ENCODE assay signal across 8 cellular contexts in genomic region chr9:111631071-111631971, GRCh38. TPM values are rescaled to one million over a fixed set of nuclear protein-coding genes. Genes with fewer than 3 reads are reported as not detected.
DNase-seq lines count a peak whose midpoint lies in the region; TF ChIP-seq lines count a peak whose summit lies in the region.

Gene DNAJC25 (plus strand): TSS chr9:111631334. CDS start chr9:111631408, 74 bp downstream.

- no peak within 1 kb of the TSS for H4K91ac ChIP-seq in H9 (ENCODE audit: insufficient read length, low read depth, low read length)

- H3K9me3 Mint-ChIP-seq in H9 (no peaks in the 10 kb centered on the region; a peak in 1 of 5 replicates), nephron progenitor cell (no peaks in the 10 kb centered on the region)
- no peaks in the 10 kb centered on the region for H3K9me3 Mint-ChIP-seq in stimulated activated naive CD8-positive, alpha-beta T cell treated with anti-CD3 and anti-CD28 coated beads, Interleukin-15, Interleukin-2, amounts not matched to agents 100 ng/mL and 50 ng/mL, for 24 hours

- peak within 1 kb of the TSS; percentile 87 for H3K14ac ChIP-seq in H9 (ENCODE audit: insufficient read depth, low read length)

- peaks cover 14% of the 10 kb centered on the region for H3K4me1 ChIP-seq in ES-I3 (ENCODE audit: insufficient read depth, low read length)
- no peaks in the 10 kb centered on the region; the same call in 1 of the 2 replicates for H3K4me1 ChIP-seq in H9 (ENCODE audit: insufficient read depth, low read length)

- H3K79me1 ChIP-seq in H9 (ENCODE audit: insufficient read depth, low read depth, low read length, poor library complexity, severe bottlenecking): no peaks in the 10 kb centered on the region

- no peak within 1 kb of the TSS for H3K23ac ChIP-seq in H9 (ENCODE audit: insufficient read length, low read depth, low read length)

- H3K27me3 Mint-ChIP-seq in H9 (ENCODE audit: low read depth) (no peaks in the 10 kb centered on the region), nephron progenitor cell (ENCODE audit: low read depth, poor library complexity) (no peaks in the 10 kb centered on the region)
- H3K27me3 Mint-ChIP-seq in stimulated activated naive CD8-positive, alpha-beta T cell treated with anti-CD3 and anti-CD28 coated beads, Interleukin-15, Interleukin-2, amounts not matched to agents 100 ng/mL and 50 ng/mL, for 24 hours: no peaks in the 10 kb centered on the region

- peaks cover 5% of the 10 kb centered on the region for H3K23me2 ChIP-seq in H9 (ENCODE audit: insufficient read length, low read depth, low read length, poor library complexity, severe bottlenecking)

- no peak within 1 kb of the TSS for H4K5ac ChIP-seq in H9 (ENCODE audit: insufficient read length, low read depth, low read length)

- TF ChIP-seq CTCF in H9 (conservative IDR thresholded peaks at IDR 0.05): 0 out of 3 replicates have a peak, but pooled peaks have one; percentile 10
- no peak for TF ChIP-seq CTCF in nephron progenitor cell (IDR thresholded peaks at IDR 0.05)

- DNase-seq in H9 (peak; percentile 99), M059J (ENCODE audit: low read depth) (peak; percentile 99), fibroblast of the conjunctiva (ENCODE audit: low read depth) (peak; percentile 98), nephron progenitor cell (peak; percentile 95)
- peak; percentile 99 for DNase-seq in activated effector memory CD4-positive, alpha-beta T cell treated with anti-CD3 and anti-CD28 coated beads, Interleukin-2, amount 50 U/mL, for 16 hours

- peak; percentile 99 for TF ChIP-seq POLR2A in Raji (IDR thresholded peaks at IDR 0.05; ENCODE audit: insufficient read depth, low read depth, low read length)

- H3K4me1 Mint-ChIP-seq in H9 (peaks cover 27 to 29% of the 10 kb centered on the region in 2 experiments), nephron progenitor cell (peaks cover 29% of the 10 kb centered on the region)
- peaks cover 54% of the 10 kb centered on the region for H3K4me1 Mint-ChIP-seq in stimulated activated naive CD8-positive, alpha-beta T cell treated with anti-CD3 and anti-CD28 coated beads, Interleukin-15, Interleukin-2, amounts not matched to agents 100 ng/mL and 50 ng/mL, for 24 hours (ENCODE audit: low read depth)

- H2BK15ac ChIP-seq in H9 (ENCODE audit: low read depth, low read length): no peak within 1 kb of the TSS

- H3K27ac Mint-ChIP-seq in H9 (peak within 1 kb of the TSS; percentile 93 to 97 (median 97)), nephron progenitor cell (peak within 1 kb of the TSS; percentile 90)
- H3K27ac Mint-ChIP-seq in stimulated activated naive CD8-positive, alpha-beta T cell treated with anti-CD3 and anti-CD28 coated beads, Interleukin-15, Interleukin-2, amounts not matched to agents 100 ng/mL and 50 ng/mL, for 24 hours: peak within 1 kb of the TSS; percentile 95

- no peaks in the 10 kb centered on the region for H3K36me3 ChIP-seq in ES-I3 (ENCODE audit: insufficient read depth, low read length)

- H3K9me3 ChIP-seq in ES-I3 (ENCODE audit: control insufficient read depth, insufficient read depth, low read length) (no peaks in the 10 kb centered on the region), H9 (ENCODE audit: control insufficient read depth, low read depth, low read length) (no peaks in the 10 kb centered on the region)

- H3K18ac ChIP-seq in H9 (ENCODE audit: insufficient read length, low read depth, low read length): peak within 1 kb of the TSS; percentile 1

- WGBS in H9 (ENCODE audit: extremely low coverage, insufficient read length, low lambda C conversion rate): no CpG with 5 or more reads among the region's 88 CpGs

- H3K56ac ChIP-seq in H9 (ENCODE audit: insufficient read length, low read depth, low read length): no peak within 1 kb of the TSS

- no peaks in the 10 kb centered on the region for H4K20me1 ChIP-seq in H9 (ENCODE audit: control insufficient read depth, insufficient read depth, insufficient read length)

- H3K4me3 Mint-ChIP-seq in H9: peak within 1 kb of the TSS; percentile 95 to 99
- H3K4me3 Mint-ChIP-seq in nephron progenitor cell: peak within 1 kb of the TSS; percentile 94
- peak within 1 kb of the TSS; percentile 99 for H3K4me3 Mint-ChIP-seq in stimulated activated naive CD8-positive, alpha-beta T cell treated with anti-CD3 and anti-CD28 coated beads, Interleukin-15, Interleukin-2, amounts not matched to agents 100 ng/mL and 50 ng/mL, for 24 hours

- H3K4me2 ChIP-seq in H9 (ENCODE audit: insufficient read depth, insufficient read length, low read length): peak within 1 kb of the TSS; percentile 94

- H2BK120ac ChIP-seq in H9 (ENCODE audit: low read depth, low read length, poor library complexity, severe bottlenecking): no peak within 1 kb of the TSS

- H2AFZ ChIP-seq in H9 (ENCODE audit: low read length): peak within 1 kb of the TSS; percentile 72

- H2BK12ac ChIP-seq in H9 (ENCODE audit: insufficient read length, low read depth, low read length): no peak within 1 kb of the TSS

- no peak within 1 kb of the TSS for H2AK5ac ChIP-seq in H9 (ENCODE audit: insufficient read length, low read length)

- peak within 1 kb of the TSS; percentile 83 for H3K9ac ChIP-seq in ES-I3 (ENCODE audit: low read depth, low read length)
- peak within 1 kb of the TSS; percentile 76 for H3K9ac ChIP-seq in H9 (ENCODE audit: extremely low read depth, insufficient read length, low read length)

- H3K36me3 Mint-ChIP-seq in H9 (ENCODE audit: insufficient read depth in 1 of 3, low read depth in 3 of 3) (peaks cover 0 to 6% (median 4%) of the 10 kb centered on the region in 3 experiments; a peak in 4 of 7 replicates), nephron progenitor cell (ENCODE audit: low read depth) (peaks cover 21% of the 10 kb centered on the region)
- peaks cover 36% of the 10 kb centered on the region for H3K36me3 Mint-ChIP-seq in stimulated activated naive CD8-positive, alpha-beta T cell treated with anti-CD3 and anti-CD28 coated beads, Interleukin-15, Interleukin-2, amounts not matched to agents 100 ng/mL and 50 ng/mL, for 24 hours (ENCODE audit: low read depth)

- H3K79me2 ChIP-seq in H9 (ENCODE audit: insufficient read depth, low read length): peaks cover 32% of the 10 kb centered on the region

- no peak within 1 kb of the TSS for H4K8ac ChIP-seq in H9 (replicated peaks; ENCODE audit: insufficient read length, low read depth, low read length)

- no peak within 1 kb of the TSS for H2BK5ac ChIP-seq in H9 (ENCODE audit: insufficient read length, low read length)

- no peak within 1 kb of the TSS for H3K27ac ChIP-seq in H9 (ENCODE audit: insufficient read length, low read depth, low read length)

- no peak within 1 kb of the TSS for H2BK20ac ChIP-seq in H9 (ENCODE audit: low read depth, low read length, poor library complexity, severe bottlenecking)

- peaks cover 3% of the 10 kb centered on the region; the same call in 1 of the 2 replicates for H3K27me3 ChIP-seq in H9 (ENCODE audit: insufficient read depth, low read length)

- no peak within 1 kb of the TSS for H3T11ph ChIP-seq in H9 (ENCODE audit: low read length)

- no peak within 1 kb of the TSS for H3K4ac ChIP-seq in H9 (ENCODE audit: low read depth, low read length)

RNA-seq across cellular contexts. Expression of gene DNAJC25, which starts in this region (rescaled TPM):
- 7.6 and 8.4 TPM in 2 replicates for total RNA-seq in H9 (2021)
- total RNA-seq in M059J (2014; rRNA removed; shearing (Covaris generic)): 11.4 and 14.2 TPM in 2 replicates
